19 cellular contexts compared by ENCODE assay signal in the genomic region with DNA sequence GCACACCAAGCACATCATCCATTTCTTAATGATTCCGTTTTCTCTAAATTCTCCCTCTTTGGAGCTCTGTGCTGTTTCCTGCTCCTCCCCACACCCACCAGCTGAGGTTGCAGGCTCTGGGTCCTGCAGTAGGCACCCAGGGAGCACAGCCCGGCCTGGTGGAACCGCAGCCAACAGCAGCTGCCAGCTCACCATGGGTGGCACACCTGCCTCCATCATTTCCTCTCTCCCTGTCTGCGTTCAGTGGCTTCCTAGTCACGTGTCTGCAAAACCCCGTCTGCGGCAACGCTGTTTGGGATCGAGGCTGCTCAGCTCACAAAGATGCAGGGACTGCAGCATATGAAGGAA.
"Had no signal": no experiment of that assay in that cellular context is flagged by ENCODE, and none has a peak within 500 bp of the region (broad histone marks: within the 10 kb centered on the region; RNA-seq: fewer than 3 reads in every experiment).

No MANE protein-coding gene starts in this region.

- H3K36me3 ChIP-seq: esophagus muscularis mucosa, gastroesophageal sphincter, heart left ventricle, left ventricle myocardium inferior, prostate gland, stomach had no signal

- H3K9me3 ChIP-seq: esophagus muscularis mucosa, gastroesophageal sphincter, heart left ventricle, left ventricle myocardium inferior, prostate gland, stomach had no signal

- H3K36me3 Mint-ChIP-seq: activated CD4-positive, alpha-beta memory T cell treated with anti-CD3 and anti-CD28 coated beads for 36 hours; activated naive CD8-positive, alpha-beta T cell treated with anti-CD3 and anti-CD28 coated beads for 36 hours had no signal

- H3K4me1 ChIP-seq: gastroesophageal sphincter, heart left ventricle, left ventricle myocardium inferior, prostate gland had no signal

- H3K4me3 ChIP-seq: esophagus muscularis mucosa, gastroesophageal sphincter, heart left ventricle, left ventricle myocardium inferior, prostate gland, stomach had no signal

- H3K27ac Mint-ChIP-seq: activated CD4-positive, alpha-beta memory T cell treated with anti-CD3 and anti-CD28 coated beads for 36 hours; activated naive CD8-positive, alpha-beta T cell treated with anti-CD3 and anti-CD28 coated beads for 36 hours; activated T-helper 1 cell treated with anti-CD3 and anti-CD28 coated beads, Interleukin-12 subunit alpha, Interleukin-12 subunit beta, Interleukin-2, Interleukin-4 antibody, amounts not matched to agents 30 ng/mL and 10 ng/mL and 1 ng/mL, durations not matched to agents 14 hours and 24 hours and 36 hours; dendritic cell treated with granulocyte-macrophage colony-stimulating factor and Interleukin-4, amounts not matched to agents 40 ng/mL and 50 ng/mL, for 4 days; T-helper 2 cell treated with Interferon-gamma antibody and Interleukin-4, amounts not matched to agents 5 μg/mL and 100 μg/mL, for 36 hours had no signal

- H3K27ac ChIP-seq: esophagus muscularis mucosa, gastroesophageal sphincter, heart left ventricle, left ventricle myocardium inferior, prostate gland, stomach had no signal

- H3K9me3 Mint-ChIP-seq: activated CD4-positive, alpha-beta memory T cell treated with anti-CD3 and anti-CD28 coated beads for 36 hours; activated naive CD8-positive, alpha-beta T cell treated with anti-CD3 and anti-CD28 coated beads for 36 hours; activated T-helper 1 cell treated with anti-CD3 and anti-CD28 coated beads, Interleukin-12 subunit alpha, Interleukin-12 subunit beta, Interleukin-2, Interleukin-4 antibody, amounts not matched to agents 30 ng/mL and 10 ng/mL and 1 ng/mL, durations not matched to agents 14 hours and 24 hours and 36 hours; dendritic cell treated with granulocyte-macrophage colony-stimulating factor and Interleukin-4, amounts not matched to agents 40 ng/mL and 50 ng/mL, for 4 days; T-helper 2 cell treated with Interferon-gamma antibody and Interleukin-4, amounts not matched to agents 5 μg/mL and 100 μg/mL, for 36 hours had no signal

- DNase-seq: activated CD4-positive, alpha-beta memory T cell treated with anti-CD3 and anti-CD28 coated beads for 36 hours; activated gamma-delta T cell treated with Interleukin-2 at 50 U/mL for 16 hours; activated naive CD8-positive, alpha-beta T cell treated with anti-CD3 and anti-CD28 coated beads for 36 hours; activated T-cell treated with anti-CD3 and anti-CD28 coated beads for 4 hours; amniotic stem cell; effector memory CD4-positive, alpha-beta T cell; heart left ventricle; left ventricle myocardium inferior; small intestine; stimulated activated CD4-positive, alpha-beta T cell treated with anti-CD3 and anti-CD28 coated beads, Interleukin-15, amount 100 ng/mL, for 24 hours; stimulated activated CD4-positive, alpha-beta T cell treated with anti-CD3 and anti-CD28 coated beads, Interleukin-2, amount 100 ng/mL, for 48 hours; stomach; trophoblast cell had no signal

- H3K4me1 Mint-ChIP-seq: activated naive CD8-positive, alpha-beta T cell treated with anti-CD3 and anti-CD28 coated beads for 36 hours had no signal

- H3K27me3 Mint-ChIP-seq: activated CD4-positive, alpha-beta memory T cell treated with anti-CD3 and anti-CD28 coated beads for 36 hours; activated naive CD8-positive, alpha-beta T cell treated with anti-CD3 and anti-CD28 coated beads for 36 hours; dendritic cell treated with granulocyte-macrophage colony-stimulating factor and Interleukin-4, amounts not matched to agents 40 ng/mL and 50 ng/mL, for 4 days had no signal

- H3K4me3 Mint-ChIP-seq: activated CD4-positive, alpha-beta memory T cell treated with anti-CD3 and anti-CD28 coated beads for 36 hours; activated naive CD8-positive, alpha-beta T cell treated with anti-CD3 and anti-CD28 coated beads for 36 hours; activated T-helper 1 cell treated with anti-CD3 and anti-CD28 coated beads, Interleukin-12 subunit alpha, Interleukin-12 subunit beta, Interleukin-2, Interleukin-4 antibody, amounts not matched to agents 30 ng/mL and 10 ng/mL and 1 ng/mL, durations not matched to agents 14 hours and 24 hours and 36 hours; dendritic cell treated with granulocyte-macrophage colony-stimulating factor and Interleukin-4, amounts not matched to agents 40 ng/mL and 50 ng/mL, for 4 days; T-helper 2 cell treated with Interferon-gamma antibody and Interleukin-4, amounts not matched to agents 5 μg/mL and 100 μg/mL, for 36 hours had no signal
